ENCODE assay signal across 19 cellular contexts in genomic region chr11:19650929-19651487, GRCh38.
DNase-seq lines count a peak whose midpoint lies in the region; ATAC-seq, FAIRE-seq and TF ChIP-seq lines count a peak whose summit lies in the region.
"Had no signal": no experiment of that assay in that cellular context is flagged by ENCODE, and none has a peak within 500 bp of the region (broad histone marks: within the 10 kb centered on the region; RNA-seq: fewer than 3 reads in every experiment).

No MANE protein-coding gene starts in this region.

- no peak overlapping the region for H3K4me3 ChIP-seq in lung
- H3K4me3 ChIP-seq: K562, MG63 had no signal

- H3K4me1 ChIP-seq in lung (ENCODE audit: control insufficient read depth in 2 of 2, insufficient read depth in 2 of 2, low read length in 2 of 2) = no peaks in the 10 kb centered on the region
- H3K4me1 ChIP-seq: BE2C had no signal

- peak; percentile 48 for ATAC-seq in lung (ENCODE audit: insufficient read depth, low FRiP score)
- ATAC-seq: K562, PC-3 had no signal

- no peak for FAIRE-seq in HTR-8/SVneo (lab: Jason Lieb, UNC)
- FAIRE-seq: K562 had no signal

- no peaks in the 10 kb centered on the region for H3K36me3 ChIP-seq in lung (ENCODE audit: control insufficient read depth in 2 of 2, insufficient read depth in 2 of 2, low read length in 2 of 2)
- H3K36me3 ChIP-seq: BE2C, MG63 had no signal

- TF ChIP-seq CTCF in lung (IDR thresholded peaks at IDR 0.05; ENCODE audit: control extremely low read depth, extremely low read depth) = no peak

- H3K9me3 ChIP-seq in lung (ENCODE audit: control insufficient read depth in 2 of 2, insufficient read depth in 1 of 2, low read length in 1 of 2) = no peaks in the 10 kb centered on the region
- H3K9me3 ChIP-seq: BE2C, MG63, SK-N-SH had no signal

- H3K27me3 ChIP-seq in lung (ENCODE audit: control insufficient read depth, insufficient read depth) = no peaks in the 10 kb centered on the region
- H3K27me3 ChIP-seq: BE2C, MG63 had no signal

- DNase-seq in DMS79 (lab: John Stamatoyannopoulos, UW) (peak; percentile 97), NCI-H187 treated with DMSO at 0.1 percent for 48 hours (lab: John Stamatoyannopoulos, UW) (peak; percentile 73), NCI-H524 treated with DMSO at 0.1 percent for 48 hours (lab: John Stamatoyannopoulos, UW) (peak; percentile 95), lung (ENCODE audit: low spot score) (no peak), MV-4-11 (lab: John Stamatoyannopoulos, UW) (no peak), amygdala (lab: John Stamatoyannopoulos, UW) (no peak), HTR-8/SVneo (ENCODE audit: insufficient read length, low spot score) (no peak)
- DNase-seq: 8988T; ACHN; BE2C; CD8-positive, alpha-beta memory T cell; DND-41; MG63; NCI-H2081 treated with DMSO at 0.1 percent for 48 hours; NCI-H748 treated with DMSO at 0.1 percent for 48 hours; NK-92 treated with Interleukin-12 subunit alpha and Interleukin-12 subunit beta, amount 100 ng/mL, for 24 hours; PC-3; SK-N-SH had no signal

- no peak overlapping the region for H3K27ac ChIP-seq in lung (ENCODE audit: low read depth in 1 of 2, low read length in 1 of 2)

- WGBS in lung, 2 donors = 78 to 88% methylated on average over 5 of the region's 5 CpGs

Comparison
In these comparisons a context has a peak if more than half of its experiments do, and no peak if none do; other contexts are left out.
1. DNase-seq: peak in DMS79 (single experiment), NCI-H187 treated with DMSO at 0.1 percent for 48 hours (single experiment) and NCI-H524 treated with DMSO at 0.1 percent for 48 hours (single experiment); none in lung (single experiment), MV-4-11 (single experiment), amygdala (0 of 56) and HTR-8/SVneo (single experiment).